ENCODE assay signal across 18 cellular contexts in genomic region chr18:8684577-8684976, GRCh38. TPM values are rescaled to one million over a fixed set of nuclear protein-coding genes. Genes with fewer than 3 reads are reported as not detected.
DNase-seq lines count a peak whose midpoint lies in the region; ATAC-seq, FAIRE-seq and TF ChIP-seq lines count a peak whose summit lies in the region.
"Had no signal": no experiment of that assay in that cellular context is flagged by ENCODE, and none has a peak within 500 bp of the region (broad histone marks: within the 10 kb centered on the region; RNA-seq: fewer than 3 reads in every experiment).

No MANE protein-coding gene starts in this region.

- H2AK5ac ChIP-seq in H1 (ENCODE audit: low read depth, low read length), result no peak overlapping the region

- WGBS in H1 (ENCODE audit: extremely low coverage in 1 of 2, insufficient coverage in 1 of 2, insufficient read length in 1 of 2, insufficient replicate concordance in 2 of 2, low coverage in 1 of 2, low lambda C conversion rate in 2 of 2, missing lambda C conversion rate in 1 of 2), 2 experiments, result 94% methylated on average over 7 of the region's 7 CpGs; no CpG with 5 or more reads in 1 of the 2 experiments

- H3K4me1 ChIP-seq in breast epithelium (no peaks in the 10 kb centered on the region), H1 (replicated peaks in 1 of 4; ENCODE audit: control insufficient read depth in 3 of 4, insufficient read depth in 4 of 4, low read length in 3 of 4) (peaks cover 0 to 9% (median 5%) of the 10 kb centered on the region in 4 experiments), keratinocyte (ENCODE audit: control insufficient read depth, extremely low read depth, insufficient read depth, low read length) (peaks cover 21% of the 10 kb centered on the region)

- H3K9me1 ChIP-seq in keratinocyte (ENCODE audit: control insufficient read depth, extremely low read depth, insufficient read depth, low read length), result no peaks in the 10 kb centered on the region

- H3K79me2 ChIP-seq in H1 (ENCODE audit: control insufficient read depth in 1 of 2, insufficient read depth in 2 of 2, low read length in 2 of 2), result no peaks in the 10 kb centered on the region
- H3K79me2 ChIP-seq in keratinocyte (ENCODE audit: control insufficient read depth, insufficient read depth, low read length), result no peaks in the 10 kb centered on the region

- H3K27ac Mint-ChIP-seq in MCF 10A (ENCODE audit: low read depth, unreplicated experiment), result peak overlapping the region; percentile 92

- H2BK20ac ChIP-seq in H1 (ENCODE audit: low read length), result 0 out of 2 replicates have a peak overlapping the region, but pooled peaks have one; percentile 34

- no peak overlapping the region for H3K4me3 Mint-ChIP-seq in MCF 10A (ENCODE audit: unreplicated experiment)

- TF ChIP-seq RAD21 in H1 (IDR thresholded peaks at IDR 0.05 in 1 of 2, conservative IDR thresholded peaks at IDR 0.05 in 1 of 2; ENCODE audit: low read depth in 2 of 2, low read length in 2 of 2), result no peak

- TF ChIP-seq POLR2A in breast epithelium (IDR thresholded peaks at IDR 0.05), result no peak
- no peak for TF ChIP-seq POLR2A in H1 (IDR thresholded peaks at IDR 0.05; ENCODE audit: control extremely low read depth in 1 of 2, low read depth in 2 of 2, low read length in 2 of 2)

- TF ChIP-seq EP300 in H1 (IDR thresholded peaks at IDR 0.05; ENCODE audit: borderline replicate concordance in 1 of 2, low read depth in 2 of 2, low read length in 2 of 2), result no peak

- DNase-seq in MCF 10A (ENCODE audit: unreplicated experiment) (no peak), breast epithelium (ENCODE audit: low spot score in 2 of 2) (no peak), H1 (ENCODE audit: low read depth in 1 of 2, low spot score in 2 of 2) (no peak), keratinocyte (ENCODE audit: low read depth, low spot score) (no peak), HuH-7 (ENCODE audit: low spot score) (no peak)
- DNase-seq: 8988T, ACHN, Calu3, Kasumi-1, NCI-H2029, SIG-M5 had no signal

- no peak overlapping the region for H3K23ac ChIP-seq in H1 (ENCODE audit: insufficient read length)

- CTCF ChIA-PET in MCF 10A (lab: Yijun Ruan, JAX) (interaction anchor here (1.2 to 5.5 kb wide), 5 partner anchors 12 to 304 kb away, joined by 4 to 38 read pairs (median 13); no protein-coding TSS in a partner anchor), H1 (lab: Charles Lee; ENCODE audit: partially characterized antibody) (interaction anchor here (0.8 to 3.6 kb wide), 5 partner anchors 12 to 303 kb away, joined by 3 to 21 read pairs (median 4); no protein-coding TSS in a partner anchor)

- ATAC-seq in HG02852 (IDR thresholded peaks at IDR 0.05; ENCODE audit: unreplicated experiment) (no peak), HG02973 (IDR thresholded peaks at IDR 0.05; ENCODE audit: unreplicated experiment) (no peak), GM21447 (IDR thresholded peaks at IDR 0.05; ENCODE audit: unreplicated experiment) (no peak)
- ATAC-seq: HepG2, Panc1 had no signal

- no peak overlapping the region for H2BK120ac ChIP-seq in H1 (replicated peaks; ENCODE audit: low read depth, low read length)

- no peaks in the 10 kb centered on the region for H3K23me2 ChIP-seq in H1 (ENCODE audit: low read depth, low read length)

- no peak overlapping the region for H3K4me2 ChIP-seq in H1 (ENCODE audit: insufficient read depth in 1 of 2, low read depth in 2 of 2, low read length in 2 of 2)
- H3K4me2 ChIP-seq in keratinocyte (ENCODE audit: control insufficient read depth, extremely low read depth, insufficient read depth, low read depth, low read length), result peak overlapping the region; percentile 90

- H4K5ac ChIP-seq in H1 (ENCODE audit: insufficient read length, low read depth, low read length), result no peak overlapping the region

- H3K14ac ChIP-seq in H1 (ENCODE audit: insufficient read length), result no peak overlapping the region

- no peak overlapping the region for H4K8ac ChIP-seq in H1 (ENCODE audit: extremely low read depth, insufficient read depth, low read length)

- H2BK15ac ChIP-seq in H1 (ENCODE audit: low read length), result peak overlapping the region; percentile 29; the same call in 1 of the 2 replicates

- TF ChIP-seq CTCF in MCF 10A (IDR thresholded peaks at IDR 0.05; ENCODE audit: unreplicated experiment) (no peak), breast epithelium (IDR thresholded peaks at IDR 0.05) (no peak), H1 (IDR thresholded peaks at IDR 0.05; ENCODE audit: control extremely low read depth in 1 of 3, insufficient read depth in 1 of 3, low read depth in 1 of 3, low read length in 3 of 3) (no peak), keratinocyte (optimal IDR thresholded peaks at IDR 0.05 in 1 of 3, IDR thresholded peaks at IDR 0.05 in 1 of 3, conservative IDR thresholded peaks at IDR 0.05 in 1 of 3; ENCODE audit: extremely low read depth in 1 of 3, insufficient read depth in 2 of 3, low read length in 3 of 3) (no peak)

- no peaks in the 10 kb centered on the region for H3K27me3 Mint-ChIP-seq in MCF 10A (ENCODE audit: insufficient read depth, unreplicated experiment)

- no TSS peak for BruUV-seq in MCF 10A (replicated peaks; lab: Mats Ljungman, UMichigan)

- H3K4me3 ChIP-seq in breast epithelium (no peak overlapping the region), H1 (ENCODE audit: extremely low read depth in 1 of 4, insufficient read depth in 2 of 4, low read depth in 3 of 4, low read length in 4 of 4) (no peak overlapping the region), keratinocyte (ENCODE audit: control insufficient read depth in 2 of 3, extremely low read depth in 1 of 3, insufficient read depth in 2 of 3, low read depth in 1 of 3, low read length in 3 of 3) (no peak overlapping the region)
- H3K4me3 ChIP-seq: K562, SK-N-MC had no signal

- peaks cover 6% of the 10 kb centered on the region for H3K36me3 Mint-ChIP-seq in MCF 10A (ENCODE audit: insufficient read depth, unreplicated experiment)

- H3K36me3 ChIP-seq in breast epithelium (no peaks in the 10 kb centered on the region), H1 (ENCODE audit: control insufficient read depth in 2 of 4, insufficient read depth in 4 of 4, low read length in 3 of 4) (no peaks in the 10 kb centered on the region), keratinocyte (ENCODE audit: control insufficient read depth in 2 of 2, extremely low read depth in 1 of 2, insufficient read depth in 2 of 2, low read length in 2 of 2) (no peaks in the 10 kb centered on the region)

- H3K9me3 Mint-ChIP-seq in MCF 10A (ENCODE audit: unreplicated experiment), result no peaks in the 10 kb centered on the region

- H4K20me1 ChIP-seq in H1 (replicated peaks in 1 of 2; ENCODE audit: control insufficient read depth in 1 of 2, insufficient read depth in 2 of 2, low read length in 2 of 2) (no peaks in the 10 kb centered on the region), keratinocyte (ENCODE audit: control insufficient read depth, extremely low read depth, insufficient read depth, low read length) (no peaks in the 10 kb centered on the region)

- dilution Hi-C loops in keratinocyte (cut with MboI; ENCODE audit: extremely low pct_ligation_motif_present, low sequenced_read_pairs), result no loop called here

- H3K9ac ChIP-seq in H1 (replicated peaks in 1 of 4; ENCODE audit: extremely low read depth in 1 of 4, low read depth in 3 of 4, low read length in 3 of 4) (no peak overlapping the region), keratinocyte (ENCODE audit: control insufficient read depth, extremely low read depth, insufficient read depth, low read length) (no peak overlapping the region)

- H2AFZ ChIP-seq in H1 (ENCODE audit: low read length) (no peak overlapping the region), keratinocyte (ENCODE audit: control insufficient read depth, low read length) (peak overlapping the region; percentile 91)

- H3K79me1 ChIP-seq in H1 (ENCODE audit: low read depth, low read length), result no peaks in the 10 kb centered on the region

- H3K27ac ChIP-seq in breast epithelium (peak overlapping the region in 1 of 2 donors; percentile 72), H1 (ENCODE audit: low read depth, low read length) (no peak overlapping the region), keratinocyte (ENCODE audit: control insufficient read depth, insufficient read depth, low read length) (peak overlapping the region; percentile 97)
- H3K27ac ChIP-seq: SK-N-MC had no signal

- no peak overlapping the region for H3K4ac ChIP-seq in H1 (replicated peaks; ENCODE audit: insufficient read length, low read depth, low read length)

- H2BK5ac ChIP-seq in H1 (ENCODE audit: low read depth, low read length), result 0 out of 2 replicates have a peak overlapping the region, but pooled peaks have one; percentile 61

- H4K91ac ChIP-seq in H1 (replicated peaks; ENCODE audit: insufficient read length, low read length), result no peak overlapping the region

- H3K27me3 ChIP-seq in breast epithelium, result no peaks in the 10 kb centered on the region
- no peaks in the 10 kb centered on the region for H3K27me3 ChIP-seq in H1 (replicated peaks in 1 of 4; ENCODE audit: control insufficient read depth in 3 of 4, extremely low read depth in 1 of 4, insufficient read depth in 3 of 4, low read length in 3 of 4)
- no peaks in the 10 kb centered on the region for H3K27me3 ChIP-seq in keratinocyte (ENCODE audit: control insufficient read depth, extremely low read depth, insufficient read depth, low read length)

- H3K18ac ChIP-seq in H1 (ENCODE audit: extremely low read depth, low read length), result no peak overlapping the region

- POLR2A ChIA-PET in MCF 10A (lab: Yijun Ruan, JAX) (interaction anchor here (0.9 to 2.9 kb wide), 8 partner anchors 12 to 417 kb away, joined by 3 to 23 read pairs (median 9); partner anchors contain the start of gene MTCL1), H1 (lab: Charles Lee; ENCODE audit: partially characterized antibody) (no interaction called here)

- 0 out of 2 replicates have a peak overlapping the region, but pooled peaks have one; percentile 2 for H2BK12ac ChIP-seq in H1 (ENCODE audit: low read depth, low read length)

- H3K56ac ChIP-seq in H1 (replicated peaks; ENCODE audit: insufficient read length, low read depth, low read length), result no peak overlapping the region

- FAIRE-seq in H1 (lab: Jason Lieb, UNC) (no peak), keratinocyte (lab: Jason Lieb, UNC) (no peak)
- FAIRE-seq: HepG2, K562 had no signal

- H3K9me3 ChIP-seq in breast epithelium (no peaks in the 10 kb centered on the region), H1 (ENCODE audit: insufficient read depth in 2 of 2, low read depth in 1 of 2, low read length in 1 of 2) (no peaks in the 10 kb centered on the region), keratinocyte (ENCODE audit: control insufficient read depth, low read depth, low read length) (no peaks in the 10 kb centered on the region)

- intact Hi-C loops in MCF 10A (cut with micrococcal nuclease) (no loop called here), breast epithelium (cut with DNase I; ENCODE audit: low total_unique reads) (no loop called here)

- H3K4me1 Mint-ChIP-seq in MCF 10A (ENCODE audit: insufficient read depth, unreplicated experiment), result peaks cover 9% of the 10 kb centered on the region

RNA-seq across cellular contexts. Expression of gene MTCL1, which starts 20.8 kb away (rescaled TPM):
- 11.6 and 19.8 TPM in 2 replicates for total RNA-seq in MCF 10A (2022)
- 1 to 10 TPM; 4.9 to 9.1 (median 7.2) TPM for total RNA-seq in breast epithelium
- 60.8 and 62.0 TPM in 2 replicates for total RNA-seq in H1 (2021; fragmentation: NEBNext Ultra II Directional; extraction: Animal tissue kit (Norgen Biotek cat#: 25700))
- polyA plus RNA-seq in H1 (2011; rRNA removed), result 16.6 and 19.8 TPM in 2 replicates
- polyA plus RNA-seq in H1 (2011; cell fraction: cytosol; rRNA removed), result 18.3 TPM
- polyA plus RNA-seq in H1 (2011; cell fraction: nucleus; rRNA removed), result 55.0 TPM
- polyA plus RNA-seq in H1 (2012, experiment 1 of 2), result 28.3 to 36.5 TPM (median 32.7 TPM) in 4 replicates
- polyA plus RNA-seq in H1 (2012, experiment 2 of 2), result 8.4 TPM
- polyA plus RNA-seq in H1 (2013, experiment 1 of 2), result 18.5 TPM
- 19.1 TPM for polyA plus RNA-seq in H1 (2013, experiment 2 of 2)
- polyA minus RNA-seq in H1 (2011; rRNA and poly(A)+ RNA removed), result 31.5 and 34.8 TPM in 2 replicates
- 29.1 TPM for polyA minus RNA-seq in H1 (2011; cell fraction: cytosol; rRNA and poly(A)+ RNA removed)
- polyA minus RNA-seq in H1 (2011; cell fraction: nucleus; rRNA and poly(A)+ RNA removed), result 75.2 TPM
- 9.6 to 15.4 TPM (median 10.4 TPM) in 3 replicates for polyA plus RNA-seq in keratinocyte
- 30.3 TPM for polyA plus RNA-seq in keratinocyte (2011; ENCODE audit: low read depth)
- 6.1 and 8.8 TPM in 2 replicates for polyA plus RNA-seq in keratinocyte (2011; cell fraction: cytosol; rRNA removed)
- 43.3 and 43.9 TPM in 2 replicates for polyA plus RNA-seq in keratinocyte (2011; cell fraction: nucleus; rRNA removed)
- polyA plus RNA-seq in keratinocyte (2012; ENCODE audit: low replicate concordance), result 9.3 and 13.3 TPM in 2 replicates
- polyA minus RNA-seq in keratinocyte, result 13.6 to 27.4 TPM (median 21.6 TPM) in 3 replicates
- polyA minus RNA-seq in keratinocyte (2011; cell fraction: cytosol; rRNA and poly(A)+ RNA removed), result 10.6 TPM
- polyA minus RNA-seq in keratinocyte (2011; cell fraction: nucleus; rRNA and poly(A)+ RNA removed), result 34.3 and 64.2 TPM in 2 replicates
